ENCODE assay signal across 1 cellular context in the genomic region with DNA sequence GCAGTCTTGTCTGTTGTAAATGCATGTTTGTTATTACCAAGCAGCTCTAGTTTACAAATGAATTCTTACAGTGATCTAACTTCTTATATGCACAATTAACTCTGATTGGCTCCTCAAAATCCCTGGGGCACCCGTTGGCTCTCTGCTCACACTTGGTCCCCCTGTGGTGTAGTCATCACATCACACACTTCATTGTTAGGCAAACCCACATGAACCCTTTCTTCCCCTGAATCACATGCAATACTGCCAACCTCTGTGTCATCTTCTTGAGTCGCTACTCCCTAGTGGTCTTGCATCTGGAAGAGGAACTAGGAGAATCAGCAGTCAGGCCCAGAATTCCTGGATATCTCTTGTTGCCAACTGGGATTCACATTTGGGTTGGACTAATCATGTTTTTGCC.
TF ChIP-seq lines count a peak whose summit lies in the region.

No MANE protein-coding gene starts in this region.

TF ChIP-seq in SK-N-SH, 30 proteins besides CTCF, POLR2A, EP300 and RAD21:
- TF ChIP-seq FOSL2 (IDR thresholded peaks at IDR 0.05; ENCODE audit: borderline replicate concordance, low read depth) = no peak
- TF ChIP-seq SIN3A (IDR thresholded peaks at IDR 0.05; ENCODE audit: borderline replicate concordance, low read depth, low read length) = no peak
- TF ChIP-seq GABPA (IDR thresholded peaks at IDR 0.05; ENCODE audit: low read depth) = no peak
